8 cellular contexts compared by ENCODE assay signal in the genomic region with DNA sequence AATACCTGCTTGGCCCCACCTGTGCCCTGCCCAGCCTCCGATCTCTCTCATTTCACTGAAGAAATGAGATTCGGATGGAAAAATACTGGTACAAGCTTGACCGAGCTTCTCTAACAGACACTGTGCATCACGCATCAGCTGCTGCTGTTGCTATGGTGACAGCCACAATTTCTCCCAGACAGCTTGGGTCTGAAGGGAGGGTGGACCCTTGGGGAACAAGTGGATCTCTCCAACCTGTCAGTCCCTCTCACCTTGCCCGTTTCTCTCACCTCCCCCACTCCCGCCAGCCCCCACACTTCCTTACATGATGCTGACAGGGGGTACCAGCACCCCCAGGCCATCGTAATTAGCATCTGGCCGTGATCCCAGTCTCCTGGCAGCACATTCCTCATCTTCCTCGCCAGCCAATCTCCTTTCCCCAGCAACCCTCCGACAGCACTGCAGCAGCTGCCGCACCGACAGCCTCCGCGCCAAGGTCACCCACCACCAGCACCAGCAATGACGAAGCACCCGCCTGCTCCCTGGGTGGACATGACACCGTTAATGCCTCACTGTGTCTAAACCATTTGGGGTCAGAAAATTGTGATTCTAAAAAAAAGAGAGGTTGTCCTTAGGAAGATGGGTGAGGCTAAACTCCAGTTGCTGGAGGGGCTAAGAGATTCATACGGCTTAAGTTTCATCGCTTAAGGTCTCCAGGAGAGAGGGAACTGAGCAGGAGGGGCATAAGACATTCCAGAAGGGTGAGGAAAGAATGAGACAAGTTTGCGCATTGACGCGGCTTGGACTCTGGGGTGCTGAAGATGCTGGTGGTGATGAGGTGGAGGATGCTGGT. TPM values are rescaled to one million over a fixed set of nuclear protein-coding genes. Genes with fewer than 3 reads are reported as not detected.
DNase-seq lines count a peak whose midpoint lies in the region; ATAC-seq and TF ChIP-seq lines count a peak whose summit lies in the region.

No MANE protein-coding gene starts in this region.

- H3K27me3 Mint-ChIP-seq in brain: no peaks in the 10 kb centered on the region

- no peak for ATAC-seq in HG02759 (IDR thresholded peaks at IDR 0.05; ENCODE audit: unreplicated experiment)
- no peak for ATAC-seq in GM19467 (IDR thresholded peaks at IDR 0.05; ENCODE audit: unreplicated experiment)

- DNase-seq in EL: peak; percentile 86
- peak; percentile 85 for DNase-seq in NCI-H1694 treated with DMSO at 0.1 percent for 48 hours (lab: John Stamatoyannopoulos, UW)
- peak; percentile 85 for DNase-seq in inferior parietal cortex (ENCODE audit: extremely low spot score)
- peak; percentile 49 for DNase-seq in smooth muscle cell of the brain vasculature (ENCODE audit: low read depth, low spot score)
- DNase-seq in stimulated activated naive CD4-positive, alpha-beta T cell (lab: John Stamatoyannopoulos, UW): no peak

- peak overlapping the region; percentile 94 to 100 (median 99) for H3K27ac Mint-ChIP-seq in brain

- H3K4me1 Mint-ChIP-seq in brain: peaks cover 46% of the 10 kb centered on the region

- peaks cover 1% of the 10 kb centered on the region for H3K36me3 Mint-ChIP-seq in brain

- no peak for TF ChIP-seq CTCF in brain (conservative IDR thresholded peaks at IDR 0.05)

- peak overlapping the region; percentile 70 to 87 (median 82) for H3K4me3 Mint-ChIP-seq in brain

- peaks cover 0 to 10% (median 0%) of the 10 kb centered on the region in 5 experiments for H3K9me3 Mint-ChIP-seq in brain

RNA-seq across cellular contexts. Expression of gene TNRC6A, which starts 58.6 kb away (rescaled TPM):
- polyA plus RNA-seq in brain (ENCODE audit: insufficient read depth, low read depth, low replicate concordance): 10.1 TPM

Comparison
In these comparisons a context has a peak if more than half of its experiments do, and no peak if none do; other contexts are left out.
1. DNase-seq: peak in EL (single experiment), NCI-H1694 treated with DMSO at 0.1 percent for 48 hours (single experiment), inferior parietal cortex (single experiment) and smooth muscle cell of the brain vasculature (single experiment); none in stimulated activated naive CD4-positive, alpha-beta T cell (0 of 6).